8 cellular contexts compared by ENCODE assay signal in genomic region chr15:63189955-63190691, GRCh38. TPM values are rescaled to one million over a fixed set of nuclear protein-coding genes. Genes with fewer than 3 reads are reported as not detected.
DNase-seq lines count a peak whose midpoint lies in the region; ATAC-seq and TF ChIP-seq lines count a peak whose summit lies in the region.

No MANE protein-coding gene starts in this region.

- ATAC-seq in GM18511 (IDR thresholded peaks at IDR 0.05; ENCODE audit: unreplicated experiment): no peak

- H3K27me3 ChIP-seq in endocrine pancreas (ENCODE audit: control insufficient read depth, insufficient read depth, low read length): no peaks in the 10 kb centered on the region
- H3K27me3 ChIP-seq in osteoblast (ENCODE audit: insufficient read depth, low read length): no peaks in the 10 kb centered on the region

- H3K36me3 ChIP-seq in endocrine pancreas (ENCODE audit: control insufficient read depth, insufficient read depth, low read length): no peaks in the 10 kb centered on the region
- H3K36me3 ChIP-seq in osteoblast (ENCODE audit: insufficient read depth, low read length): no peaks in the 10 kb centered on the region

- H3K27ac ChIP-seq in osteoblast (ENCODE audit: low read depth, low read length): peak overlapping the region; percentile 75

- H4K20me1 ChIP-seq in osteoblast (ENCODE audit: insufficient read depth, low read length): peaks cover 30% of the 10 kb centered on the region

- H3K79me2 ChIP-seq in osteoblast (ENCODE audit: insufficient read depth, low read length): peaks cover 58% of the 10 kb centered on the region

- H3K4me3 ChIP-seq in endocrine pancreas (ENCODE audit: control insufficient read depth, insufficient read depth, low read length) (peak overlapping the region; percentile 85), osteoblast (ENCODE audit: insufficient read depth, low read length) (peak overlapping the region; percentile 89)

- H3K9me3 ChIP-seq in endocrine pancreas (ENCODE audit: control insufficient read depth, low read length): no peaks in the 10 kb centered on the region
- H3K9me3 ChIP-seq in osteoblast (ENCODE audit: low read depth, low read length): no peaks in the 10 kb centered on the region

- peak; percentile 27 to 32 for DNase-seq in NCI-H524 (lab: John Stamatoyannopoulos, UW)
- DNase-seq in NCI-H524 treated with DMSO at 0.1 percent for 48 hours (lab: John Stamatoyannopoulos, UW): no peak
- DNase-seq in RPMI7951 (ENCODE audit: low read depth): peak; percentile 29
- DNase-seq in osteoblast (ENCODE audit: insufficient read length, low spot score, missing footprints): no peak
- DNase-seq in NCI-H1092 treated with DMSO at 0.1 percent for 48 hours (lab: John Stamatoyannopoulos, UW): no peak
- DNase-seq in stimulated activated naive CD4-positive, alpha-beta T cell treated with Interleukin-2 at 50 U/mL for 16 hours (lab: John Stamatoyannopoulos, UW): no peak

- TF ChIP-seq CTCF in osteoblast (IDR thresholded peaks at IDR 0.05; ENCODE audit: extremely low read depth, low read depth, low read length): no peak

- H2AFZ ChIP-seq in osteoblast (ENCODE audit: low read length): peak overlapping the region; percentile 85

- H3K4me2 ChIP-seq in osteoblast (ENCODE audit: insufficient read depth, low read length): peak overlapping the region; percentile 100

- peak overlapping the region; percentile 76 for H3K9ac ChIP-seq in endocrine pancreas (ENCODE audit: control insufficient read depth, insufficient read depth, low read length)

- H3K4me1 ChIP-seq in endocrine pancreas (ENCODE audit: control insufficient read depth, insufficient read depth, low read length) (peaks cover 25% of the 10 kb centered on the region), osteoblast (ENCODE audit: insufficient read depth, low read length) (peaks cover 41% of the 10 kb centered on the region)

RNA-seq across cellular contexts. Expression of gene RAB8B, which starts 0.7 kb away (rescaled TPM):
- total RNA-seq in RPMI7951 (2014; rRNA removed; shearing (Covaris generic)): 42.4 and 52.0 TPM in 2 replicates
- 55.7 and 57.5 TPM in 2 replicates for total RNA-seq in osteoblast

RNA-seq across cellular contexts. Expression of gene RPS27L, which starts 32.8 kb away (rescaled TPM):
- total RNA-seq in RPMI7951 (2014; rRNA removed; shearing (Covaris generic)): 233 and 241 TPM in 2 replicates
- total RNA-seq in osteoblast: 263 and 281 TPM in 2 replicates

Comparison
In these comparisons a context has a peak if more than half of its experiments do, and no peak if none do; other contexts are left out.
1. DNase-seq: peak in NCI-H524 (2 of 2) and RPMI7951 (single experiment); none in NCI-H524 treated with DMSO at 0.1 percent for 48 hours (single experiment), osteoblast (single experiment), NCI-H1092 treated with DMSO at 0.1 percent for 48 hours (single experiment) and stimulated activated naive CD4-positive, alpha-beta T cell treated with Interleukin-2 at 50 U/mL for 16 hours (single experiment).